ENCODE assay signal across 15 cellular contexts in the genomic region with DNA sequence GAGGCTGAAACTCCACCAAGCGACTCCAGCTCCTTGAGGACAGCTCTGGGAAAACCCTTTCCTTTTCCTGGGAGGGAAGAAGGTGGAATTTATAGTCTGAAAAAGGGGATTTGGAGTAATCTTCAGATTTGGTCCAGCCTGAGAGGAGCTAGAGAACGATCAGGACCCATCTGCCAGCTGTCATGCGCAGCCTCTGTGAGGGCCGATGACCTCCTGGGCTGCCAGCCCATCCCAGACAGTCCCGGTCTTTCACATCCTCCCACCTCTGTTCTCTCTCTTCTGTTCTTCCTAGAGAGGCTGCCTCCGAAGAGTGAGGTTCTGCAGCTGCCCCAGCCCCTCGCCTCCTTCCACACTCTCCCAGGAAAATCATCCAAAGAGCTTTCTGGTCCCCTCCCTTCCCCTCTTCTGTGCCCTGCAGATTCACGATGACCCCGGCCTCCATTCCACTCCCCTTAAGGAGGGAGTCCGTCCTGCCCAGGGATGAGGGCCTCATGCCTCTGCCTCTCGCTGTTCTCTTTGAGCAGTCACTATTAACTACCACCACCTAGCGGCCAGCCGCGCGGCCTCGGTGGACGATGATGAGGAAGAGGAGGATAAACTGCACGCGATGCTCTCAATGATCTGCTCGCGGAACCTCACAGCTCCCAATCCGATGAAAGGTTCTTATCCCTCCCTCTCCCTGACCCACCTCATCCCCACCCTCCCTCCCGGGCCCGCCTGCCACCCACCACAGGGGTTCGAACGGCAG. TPM values are rescaled to one million over a fixed set of nuclear protein-coding genes. Genes with fewer than 3 reads are reported as not detected.
DNase-seq lines count a peak whose midpoint lies in the region; TF ChIP-seq lines count a peak whose summit lies in the region.
"Had no signal": no experiment of that assay in that cellular context is flagged by ENCODE, and none has a peak within 500 bp of the region (broad histone marks: within the 10 kb centered on the region; RNA-seq: fewer than 3 reads in every experiment).

No MANE protein-coding gene starts in this region.

- no peak overlapping the region for H3K27ac Mint-ChIP-seq in endodermal cell
- H3K27ac Mint-ChIP-seq in neural crest cell (ENCODE audit: unreplicated experiment) = peak overlapping the region; percentile 91
- H3K27ac Mint-ChIP-seq: activated CD4-positive, alpha-beta T cell treated with anti-CD3 and anti-CD28 coated beads, Interleukin-2, amount 10 ng/mL, durations not matched to agents 24 days and 14 days; natural killer cell had no signal

- H3K36me3 Mint-ChIP-seq in endodermal cell (ENCODE audit: low read depth) = peaks cover 8% of the 10 kb centered on the region
- no peaks in the 10 kb centered on the region for H3K36me3 Mint-ChIP-seq in neural crest cell (ENCODE audit: low read depth)
- H3K36me3 Mint-ChIP-seq: natural killer cell had no signal

- H3K27me3 Mint-ChIP-seq in endodermal cell (ENCODE audit: insufficient read depth) = no peaks in the 10 kb centered on the region
- H3K27me3 Mint-ChIP-seq in neural crest cell (ENCODE audit: low read depth) = no peaks in the 10 kb centered on the region
- H3K27me3 Mint-ChIP-seq: activated CD4-positive, alpha-beta T cell treated with anti-CD3 and anti-CD28 coated beads, Interleukin-2, amount 10 ng/mL, durations not matched to agents 24 days and 14 days had no signal

- H3K9me3 Mint-ChIP-seq in endodermal cell = no peaks in the 10 kb centered on the region
- no peaks in the 10 kb centered on the region for H3K9me3 Mint-ChIP-seq in neural crest cell
- H3K9me3 Mint-ChIP-seq: activated CD4-positive, alpha-beta T cell treated with anti-CD3 and anti-CD28 coated beads, Interleukin-2, amount 10 ng/mL, durations not matched to agents 24 days and 14 days; natural killer cell had no signal

- H3K4me1 Mint-ChIP-seq in endodermal cell (peaks cover 1% of the 10 kb centered on the region), neural crest cell (peaks cover 11% of the 10 kb centered on the region)
- H3K4me1 Mint-ChIP-seq: activated CD4-positive, alpha-beta T cell treated with anti-CD3 and anti-CD28 coated beads, Interleukin-2, amount 10 ng/mL, durations not matched to agents 24 days and 14 days; natural killer cell had no signal

- H3K27ac ChIP-seq in endodermal cell (ENCODE audit: low read depth, low read length) = no peak overlapping the region

- TF ChIP-seq CTCF in endodermal cell (conservative IDR thresholded peaks at IDR 0.05) (peak; percentile 74), neural crest cell (conservative IDR thresholded peaks at IDR 0.05) (peak; percentile 46)

- H3K36me3 ChIP-seq in NT2/D1 (ENCODE audit: insufficient read depth, insufficient read length, low read length) (peaks cover 50% of the 10 kb centered on the region), endodermal cell (ENCODE audit: control insufficient read depth, insufficient read depth, low read length) (peaks cover 19% of the 10 kb centered on the region), MG63 (no peaks in the 10 kb centered on the region)

- 85 to 88% methylated on average over 14 to 23 of the region's 26 CpGs for WGBS in endodermal cell (ENCODE audit: insufficient coverage in 1 of 2, insufficient read length in 1 of 2), 2 experiments

- H3K4me3 Mint-ChIP-seq in endodermal cell (no peak overlapping the region), neural crest cell (no peak overlapping the region)
- H3K4me3 Mint-ChIP-seq: activated CD4-positive, alpha-beta T cell treated with anti-CD3 and anti-CD28 coated beads, Interleukin-2, amount 10 ng/mL, durations not matched to agents 24 days and 14 days; natural killer cell had no signal

- DNase-seq in ELF-1 (ENCODE audit: low read depth, low spot score) (peak; percentile 69), NT2/D1 (ENCODE audit: low read depth, low spot score) (no peak), endodermal cell (peak; percentile 92), neural crest cell (ENCODE audit: low read depth, low spot score) (peak; percentile 32), MG63 (no peak), NCI-H1417 (lab: John Stamatoyannopoulos, UW) (no peak), NCI-H1694 treated with DMSO at 0.1 percent for 48 hours (lab: John Stamatoyannopoulos, UW) (no peak)
- DNase-seq: activated CD4-positive, alpha-beta T cell treated with anti-CD3 and anti-CD28 coated beads, Interleukin-2, amount 10 ng/mL, durations not matched to agents 24 days and 14 days; activated T-cell treated with anti-CD3 and anti-CD28 coated beads, Interleukin-2, amount 50 U/mL, for 48 hours; amniotic stem cell; effector CD8-positive, alpha-beta T cell; left ventricle myocardium superior; natural killer cell; NCI-H1048 had no signal

- H3K4me1 ChIP-seq in NT2/D1 (ENCODE audit: insufficient read depth, insufficient read length) (peaks cover 9% of the 10 kb centered on the region), endodermal cell (ENCODE audit: control insufficient read depth, insufficient read depth, low read length) (no peaks in the 10 kb centered on the region)
- H3K4me1 ChIP-seq: HAP-1 had no signal

- no peak overlapping the region for H3K4me3 ChIP-seq in NT2/D1 (ENCODE audit: insufficient read length, low read depth)
- no peak overlapping the region for H3K4me3 ChIP-seq in endodermal cell (ENCODE audit: low read length)
- no peak overlapping the region for H3K4me3 ChIP-seq in MG63
- H3K4me3 ChIP-seq: HAP-1 had no signal

- no peaks in the 10 kb centered on the region for H3K27me3 ChIP-seq in NT2/D1 (ENCODE audit: insufficient read depth, insufficient read length)
- no peaks in the 10 kb centered on the region for H3K27me3 ChIP-seq in endodermal cell (ENCODE audit: control insufficient read depth, insufficient read depth, low read length, poor library complexity, severe bottlenecking)
- no peaks in the 10 kb centered on the region for H3K27me3 ChIP-seq in MG63

- H3K9ac ChIP-seq in NT2/D1 (ENCODE audit: insufficient read length, low read depth) (peak overlapping the region; percentile 32), endodermal cell (ENCODE audit: extremely low read depth, low read length, poor library complexity, severe bottlenecking) (no peak overlapping the region)

- no peaks in the 10 kb centered on the region for H3K9me3 ChIP-seq in NT2/D1 (ENCODE audit: insufficient read depth, low read length)
- no peaks in the 10 kb centered on the region for H3K9me3 ChIP-seq in endodermal cell (ENCODE audit: control insufficient read depth, low read length)
- H3K9me3 ChIP-seq in MG63 = no peaks in the 10 kb centered on the region
- H3K9me3 ChIP-seq: HAP-1 had no signal

RNA-seq across cellular contexts. Expression of a gene that starts 29.6 kb away (rescaled TPM):
- total RNA-seq in endodermal cell = 10 to 100 TPM; 62.5 to 77.3 TPM
- 80.3 TPM for polyA plus RNA-seq in endodermal cell (2013, experiment 1 of 2)
- 69.3 TPM for polyA plus RNA-seq in endodermal cell (2013, experiment 2 of 2)
- total RNA-seq in neural crest cell = 92.1 and 102 TPM in 2 replicates
- total RNA-seq in MG63 (2014; rRNA removed; shearing (Covaris generic); ENCODE audit: low replicate concordance) = 7.8 and 9.6 TPM in 2 replicates

RNA-seq across cellular contexts. Expression of a gene that starts 30.7 kb away (rescaled TPM):
- total RNA-seq in endodermal cell (10 to 100 TPM; 40.1 to 43.3 TPM), neural crest cell (50.2 and 50.5 TPM in 2 replicates)
- 37.0 TPM for polyA plus RNA-seq in endodermal cell (2013, experiment 1 of 2)
- 38.7 TPM for polyA plus RNA-seq in endodermal cell (2013, experiment 2 of 2)
- total RNA-seq in MG63 (2014; rRNA removed; shearing (Covaris generic); ENCODE audit: low replicate concordance) = 26.6 and 30.9 TPM in 2 replicates

RNA-seq across cellular contexts. Expression of a gene that starts 33.9 kb away (rescaled TPM):
- 10 to 100 TPM; 25.3 to 30.2 TPM for total RNA-seq in endodermal cell
- 19.1 TPM for polyA plus RNA-seq in endodermal cell (2013, experiment 1 of 2)
- polyA plus RNA-seq in endodermal cell (2013, experiment 2 of 2) = 20.1 TPM
- total RNA-seq in neural crest cell = 24.7 and 26.9 TPM in 2 replicates
- 0.07 and 1.4 TPM in 2 replicates for total RNA-seq in MG63 (2014; rRNA removed; shearing (Covaris generic); ENCODE audit: low replicate concordance)

Comparison
In these comparisons a context has a peak if more than half of its experiments do, and no peak if none do; other contexts are left out.
1. DNase-seq: peak in ELF-1 (single experiment), endodermal cell (single experiment) and neural crest cell (single experiment); none in NT2/D1 (single experiment), MG63 (single experiment), NCI-H1417 (0 of 3) and NCI-H1694 treated with DMSO at 0.1 percent for 48 hours (single experiment).
2. RNA of a gene that starts 33.9 kb away (total RNA-seq): 25.3 to 30.2 TPM in endodermal cell and 24.7 to 26.9 TPM in neural crest cell; 0.07 to 1.4 TPM in MG63; every median in the first group is over 10 times any median in the second.